Comparison of ENCODE assay signal across 16 cellular contexts in the genomic region with DNA sequence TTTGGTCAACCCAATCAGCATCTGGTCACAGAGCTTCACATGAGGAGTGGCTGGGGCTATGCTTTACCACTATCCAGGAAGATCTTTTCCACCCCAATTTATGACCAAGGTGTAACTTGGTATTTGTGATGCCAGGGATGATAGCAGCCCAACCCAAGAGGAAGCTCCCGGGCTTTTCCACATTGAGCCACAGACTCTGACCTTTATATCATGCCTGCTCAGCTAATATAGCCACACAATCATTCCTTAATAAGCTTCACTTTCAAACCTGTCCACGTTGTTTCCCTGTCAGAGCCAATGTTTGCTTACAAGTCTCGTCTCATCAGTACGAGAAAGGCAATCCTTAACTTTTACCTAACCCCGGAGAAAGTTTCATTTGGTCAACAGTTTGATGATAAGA.
DNase-seq lines count a peak whose midpoint lies in the region; ATAC-seq and TF ChIP-seq lines count a peak whose summit lies in the region.
"Had no signal": no experiment of that assay in that cellular context is flagged by ENCODE, and none has a peak within 500 bp of the region (broad histone marks: within the 10 kb centered on the region; RNA-seq: fewer than 3 reads in every experiment).

No MANE protein-coding gene starts in this region.

- no peak overlapping the region for H3K4me2 ChIP-seq in smooth muscle cell

- H3K27me3 Mint-ChIP-seq in mesothelial cell of epicardium (ENCODE audit: low read depth), result peaks cover 1% of the 10 kb centered on the region
- H3K27me3 Mint-ChIP-seq in activated naive CD8-positive, alpha-beta T cell treated with anti-CD3 and anti-CD28 coated beads for 36 hours, result no peaks in the 10 kb centered on the region
- H3K27me3 Mint-ChIP-seq: B cell; CD4-positive, alpha-beta T cell; IgD-negative memory B cell had no signal

- H3K9me3 ChIP-seq in smooth muscle cell (replicated peaks; ENCODE audit: low read depth) (no peaks in the 10 kb centered on the region), A673 (ENCODE audit: low read depth, low read length, poor library complexity, severe bottlenecking) (no peaks in the 10 kb centered on the region)

- no peaks in the 10 kb centered on the region for H3K79me2 ChIP-seq in smooth muscle cell (ENCODE audit: low read depth)

- TF ChIP-seq CTCF in mesothelial cell of epicardium (IDR thresholded peaks at IDR 0.05; ENCODE audit: unreplicated experiment) (no peak), smooth muscle cell (IDR thresholded peaks at IDR 0.05; ENCODE audit: borderline replicate concordance, insufficient read depth, poor library complexity, severe bottlenecking) (no peak), A673 (conservative IDR thresholded peaks at IDR 0.05; ENCODE audit: low read depth, low read length) (no peak)

- H3K4me3 Mint-ChIP-seq in mesothelial cell of epicardium, result no peak overlapping the region
- H3K4me3 Mint-ChIP-seq in activated naive CD8-positive, alpha-beta T cell treated with anti-CD3 and anti-CD28 coated beads for 36 hours, result no peak overlapping the region
- H3K4me3 Mint-ChIP-seq: B cell; CD4-positive, alpha-beta T cell; HFFc6; IgD-negative memory B cell had no signal

- H3K36me3 Mint-ChIP-seq in mesothelial cell of epicardium, result no peaks in the 10 kb centered on the region
- H3K36me3 Mint-ChIP-seq in activated naive CD8-positive, alpha-beta T cell treated with anti-CD3 and anti-CD28 coated beads for 36 hours, result no peaks in the 10 kb centered on the region
- H3K36me3 Mint-ChIP-seq: IgD-negative memory B cell had no signal

- H3K4me3 ChIP-seq in smooth muscle cell, result no peak overlapping the region
- H3K4me3 ChIP-seq in A673 (ENCODE audit: low read depth, low read length, poor library complexity, severe bottlenecking), result no peak overlapping the region

- no peaks in the 10 kb centered on the region for H3K4me1 ChIP-seq in smooth muscle cell (ENCODE audit: low read depth)
- H3K4me1 ChIP-seq in A673 (ENCODE audit: insufficient read depth, low read length, poor library complexity, severe bottlenecking), result no peaks in the 10 kb centered on the region

- H3K27me3 ChIP-seq in smooth muscle cell (ENCODE audit: low read depth), result no peaks in the 10 kb centered on the region
- H3K27me3 ChIP-seq in A673 (replicated peaks; ENCODE audit: insufficient read depth, low read depth, low read length, poor library complexity), result no peaks in the 10 kb centered on the region

- BruUV-seq in A673 (replicated peaks; lab: Mats Ljungman, UMichigan), result no TSS peak

- peaks cover 39% of the 10 kb centered on the region for H3K4me1 Mint-ChIP-seq in mesothelial cell of epicardium
- peaks cover 25% of the 10 kb centered on the region for H3K4me1 Mint-ChIP-seq in activated naive CD8-positive, alpha-beta T cell treated with anti-CD3 and anti-CD28 coated beads for 36 hours

- CTCF ChIA-PET in A673 (lab: Charles Lee), result no interaction called here

- H4K20me1 ChIP-seq in smooth muscle cell (ENCODE audit: low read depth), result no peaks in the 10 kb centered on the region

- peak; percentile 95 for ATAC-seq in left colon

- no peak overlapping the region for H3K9ac ChIP-seq in smooth muscle cell (ENCODE audit: low read depth)

- H3K27ac ChIP-seq in smooth muscle cell (ENCODE audit: low read depth) (peak overlapping the region; percentile 17), A673 (ENCODE audit: low read depth, low read length, poor library complexity, severe bottlenecking) (no peak overlapping the region)

- H3F3A ChIP-seq in smooth muscle cell (ENCODE audit: low read depth), result no peaks in the 10 kb centered on the region

- H3K27ac Mint-ChIP-seq in mesothelial cell of epicardium, result peak overlapping the region; percentile 62
- H3K27ac Mint-ChIP-seq in activated naive CD8-positive, alpha-beta T cell treated with anti-CD3 and anti-CD28 coated beads for 36 hours, result no peak overlapping the region
- H3K27ac Mint-ChIP-seq: B cell; CD4-positive, alpha-beta T cell; HFFc6; IgD-negative memory B cell had no signal

- 62% methylated on average over 5 of the region's 5 CpGs for WGBS in smooth muscle cell (ENCODE audit: low lambda C conversion rate)

- POLR2A ChIA-PET in A673 (lab: Charles Lee; ENCODE audit: low non-redundant PET), result no interaction called here

- intact Hi-C loops in left colon (cut with DNase I, micrococcal nuclease) (no loop called here), A673 (cut with micrococcal nuclease; ENCODE audit: unreplicated experiment) (no loop called here)

- no peaks in the 10 kb centered on the region for H3K9me3 Mint-ChIP-seq in mesothelial cell of epicardium
- H3K9me3 Mint-ChIP-seq in activated naive CD8-positive, alpha-beta T cell treated with anti-CD3 and anti-CD28 coated beads for 36 hours, result no peaks in the 10 kb centered on the region
- H3K9me3 Mint-ChIP-seq: CD4-positive, alpha-beta T cell; HFFc6; IgD-negative memory B cell had no signal

- DNase-seq in LoVo (ENCODE audit: low spot score) (peak; percentile 42), left colon (peak in 1 of 2 donors; percentile 18), mesothelial cell of epicardium (ENCODE audit: low spot score in 2 of 2, unreplicated experiment in 2 of 2) (no peak), smooth muscle cell (lab: John Stamatoyannopoulos, UW; ENCODE audit: unreplicated experiment) (no peak), hypothalamus (lab: John Stamatoyannopoulos, UW) (no peak), A673 (ENCODE audit: low spot score) (no peak)
- DNase-seq in stimulated activated CD4-positive, alpha-beta T cell treated with anti-CD3 and anti-CD28 coated beads, Interleukin-4, amount 100 ng/mL, for 1 hour, result no peak
- no peak for DNase-seq in activated naive CD8-positive, alpha-beta T cell treated with anti-CD3 and anti-CD28 coated beads for 36 hours
- DNase-seq: C1 segment of cervical spinal cord; Calu3; CD4-positive, alpha-beta T cell; DMS 273 treated with DMSO at 0.1 percent for 48 hours; HCEC 1CT; HFFc6 had no signal

- H3K36me3 ChIP-seq in smooth muscle cell (ENCODE audit: low read depth) (no peaks in the 10 kb centered on the region), A673 (ENCODE audit: insufficient read depth, low read length, poor library complexity, severe bottlenecking) (no peaks in the 10 kb centered on the region)

- no peak overlapping the region for H2AFZ ChIP-seq in smooth muscle cell (ENCODE audit: low read depth)
